29 cellular contexts compared by ENCODE assay signal in genomic region chr22:20213833-20214708, GRCh38. TPM values are rescaled to one million over a fixed set of nuclear protein-coding genes. Genes with fewer than 3 reads are reported as not detected.
DNase-seq lines count a peak whose midpoint lies in the region; ATAC-seq, FAIRE-seq and TF ChIP-seq lines count a peak whose summit lies in the region.
"Had no signal": no experiment of that assay in that cellular context is flagged by ENCODE, and none has a peak within 500 bp of the region (broad histone marks: within the 10 kb centered on the region; RNA-seq: fewer than 3 reads in every experiment).

No MANE protein-coding gene starts in this region.

- H3K27me3 ChIP-seq in GM06990 (replicated peaks; ENCODE audit: control insufficient read depth, insufficient read depth, low read length) = peaks cover 1% of the 10 kb centered on the region; the same call in 1 of the 2 replicates
- H3K27me3 ChIP-seq in bronchial epithelial cell (ENCODE audit: control insufficient read depth, insufficient read depth, low read length) = no peaks in the 10 kb centered on the region
- no peaks in the 10 kb centered on the region for H3K27me3 ChIP-seq in gastrocnemius medialis
- H3K27me3 ChIP-seq: neutrophil, upper lobe of left lung had no signal

- peak; percentile 25 for DNase-seq in GM06990 (ENCODE audit: extremely low read depth, insufficient read length)
- peak; percentile 62 for DNase-seq in NCI-H2171 (lab: John Stamatoyannopoulos, UW)
- no peak for DNase-seq in bronchial epithelial cell (ENCODE audit: low read depth)
- DNase-seq in retina = peak; percentile 59
- DNase-seq in D721Med (ENCODE audit: insufficient read length, low spot score) = no peak
- DNase-seq in G401 (ENCODE audit: low spot score) = no peak
- DNase-seq in gastrocnemius medialis = no peak
- DNase-seq: activated CD4-positive, alpha-beta T cell treated with anti-CD3 and anti-CD28 coated beads for 4 hours; activated effector memory CD4-positive, alpha-beta T cell treated with Interleukin-2 at 50 U/mL for 16 hours; activated T-cell treated with anti-CD3 and anti-CD28 coated beads, Interleukin-2, amount 50 U/mL, for 1 hour; DND-41; erythroblast; head of caudate nucleus; islet precursor cell; KG1; NCI-H1105; NCI-H2081 treated with DMSO at 0.1 percent for 48 hours; psoas muscle; SJCRH30; stimulated activated CD4-positive, alpha-beta T cell treated with anti-CD3 and anti-CD28 coated beads, Interleukin-4, amount 100 ng/mL, for 24 hours; SW 1271; T-helper 9 cell had no signal

- in situ Hi-C loops in G401 (cut with HindIII; ENCODE audit: low sequenced_read_pairs) = no loop called here
- in situ Hi-C loops in gastrocnemius medialis (cut with MboI; ENCODE audit: low sequenced_read_pairs in 4 of 4) = no loop called here

- H3K36me3 ChIP-seq in GM06990 (ENCODE audit: control insufficient read depth, insufficient read depth, low read length) = no peaks in the 10 kb centered on the region
- no peaks in the 10 kb centered on the region for H3K36me3 ChIP-seq in bronchial epithelial cell (ENCODE audit: control insufficient read depth, insufficient read depth, low read length)
- no peaks in the 10 kb centered on the region for H3K36me3 ChIP-seq in gastrocnemius medialis
- H3K36me3 ChIP-seq: neutrophil, SJCRH30, upper lobe of left lung had no signal

- ATAC-seq in gastrocnemius medialis (no peak), HG03354 (IDR thresholded peaks at IDR 0.05; ENCODE audit: poor library complexity, severe bottlenecking, unreplicated experiment) (no peak)
- ATAC-seq: activated naive CD4-positive, alpha-beta T cell treated with anti-CD3 and anti-CD28 coated beads, Interleukin-2, amount 50 U/mL, for 72 hours; psoas muscle had no signal

- H3K4me3 ChIP-seq in GM06990 (replicated peaks; ENCODE audit: low read depth, low read length) (no peak overlapping the region), bronchial epithelial cell (ENCODE audit: low read depth, low read length) (no peak overlapping the region), gastrocnemius medialis (no peak overlapping the region)
- H3K4me3 ChIP-seq: coronary artery, psoas muscle, SJCRH30, upper lobe of left lung had no signal

- H3K9me3 ChIP-seq in gastrocnemius medialis = no peaks in the 10 kb centered on the region
- H3K9me3 ChIP-seq: neutrophil, psoas muscle, SJCRH30, upper lobe of left lung had no signal

- H3K4me1 ChIP-seq in gastrocnemius medialis = no peaks in the 10 kb centered on the region
- H3K4me1 ChIP-seq: psoas muscle had no signal

- TF ChIP-seq CTCF in GM06990 (IDR thresholded peaks at IDR 0.05; ENCODE audit: insufficient read depth, low read length, poor library complexity, severe bottlenecking) (no peak), bronchial epithelial cell (IDR thresholded peaks at IDR 0.05; ENCODE audit: insufficient read depth, low read length, severe bottlenecking) (no peak), D721Med (IDR thresholded peaks at IDR 0.05; ENCODE audit: insufficient read depth, missing control alignments) (no peak), gastrocnemius medialis (IDR thresholded peaks at IDR 0.05 in 4 of 5, conservative IDR thresholded peaks at IDR 0.05 in 1 of 5) (no peak)

- no peak for TF ChIP-seq POLR2A in gastrocnemius medialis (IDR thresholded peaks at IDR 0.05)

- no peak overlapping the region for H3K27ac ChIP-seq in gastrocnemius medialis
- H3K27ac ChIP-seq: coronary artery, HL-60, neutrophil, psoas muscle, SJCRH30, upper lobe of left lung had no signal

- intact Hi-C loops in gastrocnemius medialis (cut with DNase I; ENCODE audit: low total_unique reads) = no loop called here

- peak; percentile 50 for FAIRE-seq in bronchial epithelial cell (lab: Jason Lieb, UNC)
- FAIRE-seq in D721Med (lab: Jason Lieb, UNC) = no peak
- FAIRE-seq: H54 had no signal

RNA-seq across cellular contexts. Expression of gene RTN4R, which starts 54.0 kb away (rescaled TPM):
- total RNA-seq in bronchial epithelial cell (2.6 and 2.8 TPM in 2 replicates), gastrocnemius medialis (under 1 TPM in 2 of 4 donors, not detected in 2; 0.29 to 0.75 TPM)
- total RNA-seq in G401 (2014; rRNA removed; shearing (Covaris generic)) = 39.2 and 50.4 TPM in 2 replicates

Comparison
In these comparisons a context has a peak if more than half of its experiments do, and no peak if none do; other contexts are left out.
1. DNase-seq: peak in GM06990 (single experiment), NCI-H2171 (single experiment) and retina (single experiment); none in bronchial epithelial cell (single experiment), D721Med (single experiment), G401 (single experiment) and gastrocnemius medialis (0 of 2).
2. RNA of gene RTN4R, which starts 54.0 kb away (total RNA-seq): 39.2 to 50.4 TPM in G401; 2.6 to 2.8 TPM in bronchial epithelial cell and 0.29 to 0.75 TPM in gastrocnemius medialis; every median in the first group is over 10 times any median in the second.